In genomic region chr2:128755693-128756371, GRCh38 we compare ENCODE assay signal across 2 cellular contexts.
TF ChIP-seq lines count a peak whose summit lies in the region.

No MANE protein-coding gene starts in this region.

TF ChIP-seq in HepG2, 621 proteins besides CTCF, POLR2A, EP300 and RAD21:
- TF ChIP-seq ZNF782 (CRISPR knock-in tag; IDR thresholded peaks at IDR 0.05; ENCODE audit: borderline replicate concordance) = no peak
- no peak for TF ChIP-seq ZNF607 (CRISPR knock-in tag; IDR thresholded peaks at IDR 0.05; ENCODE audit: borderline replicate concordance)
- no peak for TF ChIP-seq MLXIP (CRISPR knock-in tag; IDR thresholded peaks at IDR 0.05; ENCODE audit: borderline replicate concordance)
- TF ChIP-seq ZNF224 (CRISPR knock-in tag; IDR thresholded peaks at IDR 0.05) = no peak
- no peak for TF ChIP-seq SIN3A (IDR thresholded peaks at IDR 0.05; ENCODE audit: borderline replicate concordance, low read depth, low read length)
- TF ChIP-seq BCL6 (CRISPR knock-in tag; IDR thresholded peaks at IDR 0.05) = no peak
- no peak for TF ChIP-seq ZNF646 (CRISPR knock-in tag; IDR thresholded peaks at IDR 0.05)
- no peak for TF ChIP-seq RBM22 (optimal IDR thresholded peaks at IDR 0.05; ENCODE audit: low read length)
- TF ChIP-seq TFDP1 (CRISPR knock-in tag; IDR thresholded peaks at IDR 0.05; ENCODE audit: borderline replicate concordance) = no peak
- no peak for TF ChIP-seq THAP8 (CRISPR knock-in tag; IDR thresholded peaks at IDR 0.05; ENCODE audit: borderline replicate concordance)
- 0 out of 2 replicates have a peak, but pooled peaks have one; percentile 0 for TF ChIP-seq NR2F6 (IDR thresholded peaks at IDR 0.05)
- no peak for TF ChIP-seq NR2F6 (CRISPR knock-in tag; IDR thresholded peaks at IDR 0.05)
- TF ChIP-seq DR1 (CRISPR knock-in tag; IDR thresholded peaks at IDR 0.05) = no peak
- TF ChIP-seq ZFP36L2 (CRISPR knock-in tag; IDR thresholded peaks at IDR 0.05) = 0 out of 2 replicates have a peak, but pooled peaks have one; percentile 6
- TF ChIP-seq TGIF2 (CRISPR knock-in tag; IDR thresholded peaks at IDR 0.05) = 0 out of 2 replicates have a peak, but pooled peaks have one; percentile 23
- no peak for TF ChIP-seq NFRKB (IDR thresholded peaks at IDR 0.05)
- no peak for TF ChIP-seq FLYWCH1 (CRISPR knock-in tag; IDR thresholded peaks at IDR 0.05)
- TF ChIP-seq PAX8 (CRISPR knock-in tag; IDR thresholded peaks at IDR 0.05; ENCODE audit: borderline replicate concordance) = no peak
- no peak for TF ChIP-seq ATAD3A (CRISPR knock-in tag; IDR thresholded peaks at IDR 0.05)

TF ChIP-seq in H1, 55 proteins besides CTCF, POLR2A, EP300 and RAD21:
- no peak for TF ChIP-seq CREB1 (IDR thresholded peaks at IDR 0.05)
- TF ChIP-seq SIN3A (conservative IDR thresholded peaks at IDR 0.05 in 1 of 2, IDR thresholded peaks at IDR 0.05 in 1 of 2; ENCODE audit: low read depth in 1 of 2, low read length in 2 of 2) = no peak
- TF ChIP-seq SUZ12 (IDR thresholded peaks at IDR 0.05; ENCODE audit: low read length) = no peak
- TF ChIP-seq TBP (IDR thresholded peaks at IDR 0.05; ENCODE audit: low read depth, low read length) = no peak
- TF ChIP-seq ATF2 (IDR thresholded peaks at IDR 0.05; ENCODE audit: low read length) = no peak
- no peak for TF ChIP-seq SIRT6 (IDR thresholded peaks at IDR 0.05; ENCODE audit: low read length)
- TF ChIP-seq CBX8 (IDR thresholded peaks at IDR 0.05; ENCODE audit: borderline replicate concordance, low read depth, low read length) = no peak
- no peak for TF ChIP-seq RBBP5 (IDR thresholded peaks at IDR 0.05; ENCODE audit: borderline replicate concordance, low read depth, low read length)
- TF ChIP-seq TAF7 (optimal IDR thresholded peaks at IDR 0.05; ENCODE audit: borderline replicate concordance, low read depth, low read length) = no peak
- TF ChIP-seq GABPA (IDR thresholded peaks at IDR 0.05; ENCODE audit: borderline replicate concordance, insufficient read depth, low read length) = no peak
- no peak for TF ChIP-seq POU5F1 (IDR thresholded peaks at IDR 0.05; ENCODE audit: low read depth, low read length)
- TF ChIP-seq SAP30 (IDR thresholded peaks at IDR 0.05; ENCODE audit: insufficient read depth, insufficient replicate concordance, low read length) = no peak
- TF ChIP-seq SP4 (IDR thresholded peaks at IDR 0.05; ENCODE audit: low read length) = no peak
- no peak for TF ChIP-seq CHD1 (IDR thresholded peaks at IDR 0.05; ENCODE audit: low read depth, low read length)
- TF ChIP-seq PHF8 (conservative IDR thresholded peaks at IDR 0.05; ENCODE audit: low read depth, low read length) = no peak
- TF ChIP-seq YY1 (IDR thresholded peaks at IDR 0.05; ENCODE audit: low read depth, low read length) = no peak
- no peak for TF ChIP-seq E2F6 (IDR thresholded peaks at IDR 0.05)
